Comparison of ENCODE assay signal across 13 cellular contexts in genomic region chr12:105214670-105215375, GRCh38. TPM values are rescaled to one million over a fixed set of nuclear protein-coding genes. Genes with fewer than 3 reads are reported as not detected.
DNase-seq lines count a peak whose midpoint lies in the region; ATAC-seq and TF ChIP-seq lines count a peak whose summit lies in the region.
"Had no signal": no experiment of that assay in that cellular context is flagged by ENCODE, and none has a peak within 500 bp of the region (broad histone marks: within the 10 kb centered on the region; RNA-seq: fewer than 3 reads in every experiment).

No MANE protein-coding gene starts in this region.

- DNase-seq in Caco-2 (peak; percentile 82 to 92), M059J (ENCODE audit: low read depth) (peak; percentile 62), chondrocyte (ENCODE audit: low spot score) (no peak), DMS 273 (lab: John Stamatoyannopoulos, UW; ENCODE audit: unreplicated experiment) (no peak), mesothelial cell of epicardium (ENCODE audit: low spot score in 2 of 2, unreplicated experiment in 2 of 2) (no peak)
- no peak for DNase-seq in CD4-positive, alpha-beta T cell
- DNase-seq in activated CD4-positive, CD25-positive, alpha-beta regulatory T cell (lab: John Stamatoyannopoulos, UW): no peak
- DNase-seq: activated B cell treated with CpG ODN at 0.5 μM for 24 hours, NCI-H1436, spleen had no signal

- no peak for ATAC-seq in CD4-positive, alpha-beta T cell (ENCODE audit: poor library complexity)

- POLR2A ChIA-PET in Caco-2 (lab: Charles Lee): interaction anchor here (0.5 to 1.2 kb wide), 4 partner anchors 15 to 130 kb away, joined by 3 to 9 read pairs (median 5); partner anchors contain the start of genes APPL2 and WASHC4
- POLR2A ChIA-PET in CD4-positive, alpha-beta T cell (lab: Charles Lee): no interaction called here

- no peak overlapping the region for H3K4me3 ChIP-seq in Caco-2 (ENCODE audit: low read depth, low read length)
- no peak overlapping the region for H3K4me3 ChIP-seq in mucosa of stomach (ENCODE audit: low read length)
- H3K4me3 ChIP-seq: coronary artery, spleen had no signal

- H3K36me3 ChIP-seq in Caco-2 (ENCODE audit: control insufficient read depth, insufficient read depth, low read length) (peaks cover 3% of the 10 kb centered on the region; the same call in 1 of the 2 replicates), mucosa of stomach (ENCODE audit: control insufficient read depth, insufficient read depth, low read length) (no peaks in the 10 kb centered on the region)

- no TSS peak for BruUV-seq in Caco-2 (replicated peaks; lab: Mats Ljungman, UMichigan)

- H3K36me3 Mint-ChIP-seq in Caco-2 (ENCODE audit: insufficient read depth, unreplicated experiment): peaks cover 65% of the 10 kb centered on the region
- H3K36me3 Mint-ChIP-seq in chondrocyte (ENCODE audit: low read depth): peaks cover 33% of the 10 kb centered on the region
- peaks cover 40% of the 10 kb centered on the region for H3K36me3 Mint-ChIP-seq in mesothelial cell of epicardium
- H3K36me3 Mint-ChIP-seq in CD4-positive, alpha-beta T cell (ENCODE audit: low read depth): peaks cover 87% of the 10 kb centered on the region

- peak overlapping the region; percentile 47 for H3K9ac ChIP-seq in mucosa of stomach (ENCODE audit: low read length)

- H3K27ac Mint-ChIP-seq in Caco-2 (ENCODE audit: unreplicated experiment) (peak overlapping the region; percentile 92), chondrocyte (ENCODE audit: unreplicated experiment) (peak overlapping the region; percentile 51), mesothelial cell of epicardium (no peak overlapping the region)
- H3K27ac Mint-ChIP-seq in CD4-positive, alpha-beta T cell: no peak overlapping the region
- H3K27ac Mint-ChIP-seq: activated B cell treated with CpG ODN at 0.5 μM for 24 hours, B cell had no signal

- H3K4me1 ChIP-seq in Caco-2 (peaks cover 32% of the 10 kb centered on the region), mucosa of stomach (ENCODE audit: control insufficient read depth, insufficient read depth, low read length) (peaks cover 37% of the 10 kb centered on the region)

- H3K27me3 Mint-ChIP-seq in Caco-2 (ENCODE audit: insufficient read depth, unreplicated experiment) (no peaks in the 10 kb centered on the region), chondrocyte (ENCODE audit: low read depth) (no peaks in the 10 kb centered on the region), mesothelial cell of epicardium (ENCODE audit: low read depth) (no peaks in the 10 kb centered on the region)
- no peaks in the 10 kb centered on the region for H3K27me3 Mint-ChIP-seq in CD4-positive, alpha-beta T cell
- H3K27me3 Mint-ChIP-seq: activated B cell treated with CpG ODN at 0.5 μM for 24 hours, B cell had no signal

- H3K4me1 Mint-ChIP-seq in Caco-2 (ENCODE audit: low read depth, unreplicated experiment) (peaks cover 22% of the 10 kb centered on the region), chondrocyte (ENCODE audit: low read depth) (peaks cover 47% of the 10 kb centered on the region), mesothelial cell of epicardium (no peaks in the 10 kb centered on the region)
- no peaks in the 10 kb centered on the region for H3K4me1 Mint-ChIP-seq in CD4-positive, alpha-beta T cell (ENCODE audit: low read depth)
- H3K4me1 Mint-ChIP-seq: activated B cell treated with CpG ODN at 0.5 μM for 24 hours, B cell had no signal

- H3K9me3 ChIP-seq in Caco-2 (no peaks in the 10 kb centered on the region), mucosa of stomach (ENCODE audit: control insufficient read depth, low read length) (no peaks in the 10 kb centered on the region)
- H3K9me3 ChIP-seq in CD4-positive, alpha-beta T cell (ENCODE audit: control insufficient read depth, low read length): no peaks in the 10 kb centered on the region
- H3K9me3 ChIP-seq: spleen had no signal

- H3K9me3 Mint-ChIP-seq in Caco-2 (ENCODE audit: unreplicated experiment) (no peaks in the 10 kb centered on the region), chondrocyte (ENCODE audit: low read depth) (no peaks in the 10 kb centered on the region), mesothelial cell of epicardium (no peaks in the 10 kb centered on the region)
- H3K9me3 Mint-ChIP-seq in CD4-positive, alpha-beta T cell: no peaks in the 10 kb centered on the region
- H3K9me3 Mint-ChIP-seq: activated B cell treated with CpG ODN at 0.5 μM for 24 hours had no signal

- H3K27me3 ChIP-seq in Caco-2 (replicated peaks; ENCODE audit: control insufficient read depth, insufficient read depth, low read length) (no peaks in the 10 kb centered on the region), mucosa of stomach (ENCODE audit: control insufficient read depth, insufficient read depth, low read length) (no peaks in the 10 kb centered on the region)
- no peaks in the 10 kb centered on the region for H3K27me3 ChIP-seq in CD4-positive, alpha-beta T cell (ENCODE audit: control insufficient read depth, insufficient read depth, low read length)
- H3K27me3 ChIP-seq: spleen had no signal

- CTCF ChIA-PET in Caco-2 (lab: Charles Lee): no interaction called here
- CTCF ChIA-PET in CD4-positive, alpha-beta T cell (lab: Charles Lee): no interaction called here

- H3K4me3 Mint-ChIP-seq in Caco-2 (ENCODE audit: unreplicated experiment) (peak overlapping the region; percentile 40), chondrocyte (ENCODE audit: unreplicated experiment) (no peak overlapping the region), mesothelial cell of epicardium (no peak overlapping the region)
- H3K4me3 Mint-ChIP-seq in CD4-positive, alpha-beta T cell: no peak overlapping the region
- H3K4me3 Mint-ChIP-seq: activated B cell treated with CpG ODN at 0.5 μM for 24 hours, B cell had no signal

- TF ChIP-seq CTCF in Caco-2 (IDR thresholded peaks at IDR 0.05; ENCODE audit: insufficient read depth in 1 of 2, low read depth in 1 of 2, low read length in 1 of 2, severe bottlenecking in 1 of 2, unreplicated experiment in 1 of 2): no peak
- TF ChIP-seq CTCF in chondrocyte (IDR thresholded peaks at IDR 0.05): no peak
- TF ChIP-seq CTCF in mesothelial cell of epicardium (IDR thresholded peaks at IDR 0.05; ENCODE audit: unreplicated experiment): no peak
- no peak for TF ChIP-seq CTCF in CD4-positive, alpha-beta T cell (IDR thresholded peaks at IDR 0.05)

- no peak overlapping the region for H3K27ac ChIP-seq in CD4-positive, alpha-beta T cell (ENCODE audit: low read depth, low read length)
- H3K27ac ChIP-seq: coronary artery, spleen had no signal

- intact Hi-C loops in Caco-2 (cut with micrococcal nuclease; ENCODE audit: unreplicated experiment): loop anchor here (2.0 kb wide), 1 partner anchor 14 kb away; no protein-coding TSS in a partner anchor
- intact Hi-C loops in CD4-positive, alpha-beta T cell (cut with DNase I, micrococcal nuclease): no loop called here

RNA-seq across cellular contexts. Expression of gene APPL2, which starts 21.2 kb away (rescaled TPM):
- 49.2 and 56.0 TPM in 2 replicates for total RNA-seq in Caco-2 (2022)
- 21.4 and 41.3 TPM in 2 replicates for total RNA-seq in M059J (2014; rRNA removed; shearing (Covaris generic))
- total RNA-seq in chondrocyte: 46.2 to 51.7 TPM (median 47.5 TPM) in 3 replicates
- 63.4 to 66.9 TPM (median 63.5 TPM) in 3 replicates for total RNA-seq in mesothelial cell of epicardium
- 10 to 100 TPM; 58.8 to 59.9 TPM for total RNA-seq in CD4-positive, alpha-beta T cell

Comparison
In these comparisons a context has a peak if more than half of its experiments do, and no peak if none do; other contexts are left out.
1. DNase-seq: peak in Caco-2 (2 of 2) and M059J (single experiment); none in chondrocyte (single experiment), DMS 273 (single experiment), mesothelial cell of epicardium (0 of 2), CD4-positive, alpha-beta T cell (0 of 10) and activated CD4-positive, CD25-positive, alpha-beta regulatory T cell (0 of 4).
2. H3K27ac Mint-ChIP-seq: peak in Caco-2 (single experiment) and chondrocyte (single experiment); none in mesothelial cell of epicardium (single experiment) and CD4-positive, alpha-beta T cell (single experiment).